7 cellular contexts compared by ENCODE assay signal in the genomic region with DNA sequence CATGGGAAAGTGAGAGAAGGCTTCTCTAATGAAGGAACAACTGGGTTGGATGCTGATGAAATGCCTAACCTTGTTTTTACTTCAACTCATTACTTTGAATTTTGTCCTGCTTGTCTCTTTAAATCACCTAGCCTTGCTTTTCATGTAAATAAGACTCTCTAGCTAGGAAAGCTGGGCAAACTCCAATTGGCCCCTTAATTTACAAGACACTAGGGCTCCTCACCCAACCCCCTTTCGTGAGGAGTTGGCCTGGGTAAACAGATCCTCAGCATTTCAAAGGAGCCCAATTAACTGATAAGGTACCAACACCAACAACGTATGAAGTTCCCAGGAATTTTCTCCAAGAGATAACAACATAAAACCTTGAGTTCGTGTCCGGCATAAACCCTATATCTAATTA.
DNase-seq lines count a peak whose midpoint lies in the region; TF ChIP-seq lines count a peak whose summit lies in the region.
"Not testable (repeated sequence)": the region's sequence is repeated elsewhere in the genome, so short reads cannot be mapped to it uniquely, and the experiment has no call there.

No MANE protein-coding gene starts in this region.

- not testable (repeated sequence) for H3K79me1 ChIP-seq in H9 (ENCODE audit: insufficient read depth, low read depth, low read length, poor library complexity, severe bottlenecking)

- not testable (repeated sequence) for H3K36me3 Mint-ChIP-seq in Caco-2 (ENCODE audit: insufficient read depth, unreplicated experiment); H9 (ENCODE audit: insufficient read depth in 1 of 3, low read depth in 3 of 3); endodermal cell (ENCODE audit: low read depth); neural progenitor cell

- not testable (repeated sequence) for H3K27me3 ChIP-seq in Caco-2 (replicated peaks; ENCODE audit: control insufficient read depth, insufficient read depth, low read length); endodermal cell (ENCODE audit: control insufficient read depth, insufficient read depth, low read length, poor library complexity, severe bottlenecking); neural progenitor cell
- H3K27me3 ChIP-seq in H9 (ENCODE audit: insufficient read depth, low read length): peaks cover 43% of the 10 kb centered on the region
- H3K27me3 ChIP-seq in HUES64 (ENCODE audit: insufficient read depth, low read length): peaks cover 70% of the 10 kb centered on the region
- peaks cover 61% of the 10 kb centered on the region for H3K27me3 ChIP-seq in iPS-20b (ENCODE audit: insufficient read depth, low read length)

- H2BK12ac ChIP-seq in H9 (ENCODE audit: insufficient read length, low read depth, low read length): not testable (repeated sequence)

- DNase-seq in Caco-2: peak; percentile 29 to 42
- peak; percentile 76 for DNase-seq in H9
- DNase-seq in endodermal cell: peak; percentile 86
- peak; percentile 53 for DNase-seq in iPS DF 4.7 (ENCODE audit: extremely low read depth, low spot score)
- not testable (repeated sequence) for DNase-seq in neural progenitor cell (ENCODE audit: low spot score)

- not testable (repeated sequence) for H3K23me2 ChIP-seq in H9 (ENCODE audit: insufficient read length, low read depth, low read length, poor library complexity, severe bottlenecking)

- not testable (repeated sequence) for H2BK5ac ChIP-seq in H9 (ENCODE audit: insufficient read length, low read length)

- not testable (repeated sequence) for H2AK5ac ChIP-seq in H9 (ENCODE audit: insufficient read length, low read length)

- CTCF ChIA-PET in Caco-2 (lab: Charles Lee): not testable (repeated sequence)

- not testable (repeated sequence) for H4K20me1 ChIP-seq in H9 (ENCODE audit: control insufficient read depth, insufficient read depth, insufficient read length); neural progenitor cell (ENCODE audit: low read depth)

- H3K9me3 ChIP-seq in Caco-2; H9 (ENCODE audit: control insufficient read depth, low read depth, low read length); HUES64 (ENCODE audit: insufficient read depth, low read depth, low read length); endodermal cell (ENCODE audit: control insufficient read depth, low read length); iPS-20b (ENCODE audit: insufficient read depth, low read depth, low read length); neural progenitor cell (ENCODE audit: low read depth): not testable (repeated sequence)

- H2BK120ac ChIP-seq in H9 (ENCODE audit: low read depth, low read length, poor library complexity, severe bottlenecking): not testable (repeated sequence)

- not testable (repeated sequence) for H2BK15ac ChIP-seq in H9 (ENCODE audit: low read depth, low read length)

- H2AFZ ChIP-seq in H9 (ENCODE audit: low read length): not testable (repeated sequence)
- H2AFZ ChIP-seq in neural progenitor cell (replicated peaks): peak overlapping the region; percentile 64

- H3F3A ChIP-seq in neural progenitor cell (ENCODE audit: low read depth): not testable (repeated sequence)

- H3K4me3 ChIP-seq in Caco-2 (ENCODE audit: low read depth, low read length); neural progenitor cell: not testable (repeated sequence)
- H3K4me3 ChIP-seq in HUES64 (ENCODE audit: low read length): peak overlapping the region; percentile 20; the same call in 1 of the 2 replicates
- H3K4me3 ChIP-seq in endodermal cell (ENCODE audit: low read length): peak overlapping the region; percentile 19
- peak overlapping the region; percentile 54 for H3K4me3 ChIP-seq in iPS-20b (ENCODE audit: low read length)

- H3K23ac ChIP-seq in H9 (ENCODE audit: insufficient read length, low read depth, low read length): not testable (repeated sequence)

- POLR2A ChIA-PET in Caco-2 (lab: Charles Lee): not testable (repeated sequence)

- intact Hi-C loops in Caco-2 (cut with micrococcal nuclease; ENCODE audit: unreplicated experiment): not testable (repeated sequence)

- H3K14ac ChIP-seq in H9 (ENCODE audit: insufficient read depth, low read length): not testable (repeated sequence)

- not testable (repeated sequence) for H3K18ac ChIP-seq in H9 (ENCODE audit: insufficient read length, low read depth, low read length)

- H2BK20ac ChIP-seq in H9 (ENCODE audit: low read depth, low read length, poor library complexity, severe bottlenecking): not testable (repeated sequence)

- not testable (repeated sequence) for BruUV-seq in Caco-2 (replicated peaks; lab: Mats Ljungman, UMichigan)

- H3K36me3 ChIP-seq in Caco-2 (ENCODE audit: control insufficient read depth, insufficient read depth, low read length); HUES64 (ENCODE audit: insufficient read depth, low read length); endodermal cell (ENCODE audit: control insufficient read depth, insufficient read depth, low read length); iPS-20b (ENCODE audit: insufficient read depth, low read depth, low read length); neural progenitor cell: not testable (repeated sequence)

- H4K91ac ChIP-seq in H9 (ENCODE audit: insufficient read length, low read depth, low read length): not testable (repeated sequence)

- not testable (repeated sequence) for H4K8ac ChIP-seq in H9 (replicated peaks; ENCODE audit: insufficient read length, low read depth, low read length)

- WGBS in H9 (ENCODE audit: extremely low coverage, insufficient read length, low lambda C conversion rate): no CpG with 5 or more reads among the region's 4 CpGs
- 0% methylated on average over 2 of the region's 4 CpGs for WGBS in HUES64
- 0% methylated on average over 1 to 2 of the region's 4 CpGs for WGBS in endodermal cell (ENCODE audit: insufficient coverage in 1 of 2, insufficient read length in 1 of 2), 2 experiments

- H3K4me2 ChIP-seq in H9 (ENCODE audit: insufficient read depth, insufficient read length, low read length): not testable (repeated sequence)
- H3K4me2 ChIP-seq in neural progenitor cell: peak overlapping the region; percentile 52

- H3K4me1 Mint-ChIP-seq in Caco-2 (ENCODE audit: low read depth, unreplicated experiment) (peaks cover 12% of the 10 kb centered on the region), H9 (peaks cover 42% of the 10 kb centered on the region in 2 experiments), endodermal cell (peaks cover 45% of the 10 kb centered on the region)
- H3K4me1 Mint-ChIP-seq in neural progenitor cell: not testable (repeated sequence)

- H3K9ac ChIP-seq in H9 (ENCODE audit: extremely low read depth, insufficient read length, low read length); HUES64 (ENCODE audit: low read depth, low read length); endodermal cell (ENCODE audit: extremely low read depth, low read length, poor library complexity, severe bottlenecking); iPS-20b (ENCODE audit: low read depth, low read length); neural progenitor cell: not testable (repeated sequence)

- not testable (repeated sequence) for H3K27me3 Mint-ChIP-seq in Caco-2 (ENCODE audit: insufficient read depth, unreplicated experiment); neural progenitor cell (ENCODE audit: insufficient read depth, low read depth)
- H3K27me3 Mint-ChIP-seq in H9 (ENCODE audit: low read depth) (peaks cover 93% of the 10 kb centered on the region), endodermal cell (ENCODE audit: insufficient read depth) (peaks cover 73% of the 10 kb centered on the region)

- H3K27ac ChIP-seq in H9 (ENCODE audit: insufficient read length, low read depth, low read length); endodermal cell (ENCODE audit: low read depth, low read length); iPS-20b (ENCODE audit: low read length); neural progenitor cell: not testable (repeated sequence)
- H3K27ac ChIP-seq in HUES64 (ENCODE audit: low read depth, low read length): peak overlapping the region; percentile 57; the same call in 1 of the 2 replicates

- H3K4me3 Mint-ChIP-seq in Caco-2 (ENCODE audit: unreplicated experiment); neural progenitor cell: not testable (repeated sequence)
- H3K4me3 Mint-ChIP-seq in H9: peak overlapping the region; percentile 54 to 62; a peak in 4 of 5 replicates
- H3K4me3 Mint-ChIP-seq in endodermal cell: peak overlapping the region; percentile 31

- not testable (repeated sequence) for H4K5ac ChIP-seq in H9 (ENCODE audit: insufficient read length, low read depth, low read length)

- not testable (repeated sequence) for H3K79me2 ChIP-seq in H9 (ENCODE audit: insufficient read depth, low read length); neural progenitor cell (ENCODE audit: low read depth)

- H3K27ac Mint-ChIP-seq in Caco-2 (ENCODE audit: unreplicated experiment); neural progenitor cell: not testable (repeated sequence)
- H3K27ac Mint-ChIP-seq in H9 (peak overlapping the region in 1 of 3 experiments; percentile 98; a peak in 2 of 7 replicates), endodermal cell (peak overlapping the region; percentile 86)

- not testable (repeated sequence) for TF ChIP-seq CTCF in Caco-2 (IDR thresholded peaks at IDR 0.05; ENCODE audit: insufficient read depth in 1 of 2, low read depth in 1 of 2, low read length in 1 of 2, severe bottlenecking in 1 of 2, unreplicated experiment in 1 of 2); H9 (conservative IDR thresholded peaks at IDR 0.05); endodermal cell (conservative IDR thresholded peaks at IDR 0.05); neural progenitor cell (IDR thresholded peaks at IDR 0.05)

- H3K56ac ChIP-seq in H9 (ENCODE audit: insufficient read length, low read depth, low read length): not testable (repeated sequence)

- not testable (repeated sequence) for H3T11ph ChIP-seq in H9 (ENCODE audit: low read length)

- H3K4ac ChIP-seq in H9 (ENCODE audit: low read depth, low read length): not testable (repeated sequence)

- H3K4me1 ChIP-seq in Caco-2: peaks cover 20% of the 10 kb centered on the region
- not testable (repeated sequence) for H3K4me1 ChIP-seq in H9 (ENCODE audit: insufficient read depth, low read length)
- peaks cover 24% of the 10 kb centered on the region for H3K4me1 ChIP-seq in HUES64 (ENCODE audit: insufficient read depth, low read length)
- peaks cover 14% of the 10 kb centered on the region for H3K4me1 ChIP-seq in endodermal cell (ENCODE audit: control insufficient read depth, insufficient read depth, low read length)
- H3K4me1 ChIP-seq in iPS-20b (ENCODE audit: insufficient read depth, low read length): peaks cover 20% of the 10 kb centered on the region
- H3K4me1 ChIP-seq in neural progenitor cell: peaks cover 14% of the 10 kb centered on the region

- H3K9me3 Mint-ChIP-seq in Caco-2 (ENCODE audit: unreplicated experiment); H9; endodermal cell; neural progenitor cell: not testable (repeated sequence)
